Comparison of ENCODE assay signal across 4 cellular contexts in the genomic region with DNA sequence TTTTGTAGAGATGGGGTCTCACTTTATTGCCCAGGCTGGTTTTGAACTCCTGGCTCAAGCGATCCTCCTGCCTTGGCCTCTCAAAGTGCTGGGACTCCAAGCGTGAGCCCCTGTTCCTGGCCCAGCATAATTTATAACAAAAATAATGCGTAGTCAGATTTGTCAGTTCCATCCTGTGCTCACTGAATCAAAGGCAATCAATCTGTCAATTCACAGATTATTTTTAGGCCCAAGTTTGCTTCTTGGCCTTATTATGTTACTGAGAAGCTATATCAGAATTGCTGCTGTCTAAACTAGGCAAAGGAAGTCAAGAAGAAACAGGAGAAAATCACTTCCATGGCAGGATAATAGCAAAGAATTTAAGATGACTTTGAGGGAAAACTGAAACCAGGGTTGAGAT.
"Had no signal": no experiment of that assay in that cellular context is flagged by ENCODE, and none has a peak within 500 bp of the region (broad histone marks: within the 10 kb centered on the region; RNA-seq: fewer than 3 reads in every experiment).

No MANE protein-coding gene starts in this region.

- H2AFZ ChIP-seq: GM23338 had no signal

- H3K4me2 ChIP-seq: GM23338 had no signal

- DNase-seq: H9, HCEC 1CT, IMR-90 had no signal

- H3K4me3 ChIP-seq: GM23338 had no signal
